ENCODE assay signal across 1 cellular context in genomic region chr21:33977721-33978369, GRCh38.
TF ChIP-seq lines count a peak whose summit lies in the region.

No MANE protein-coding gene starts in this region.

TF ChIP-seq in HEK293, 187 proteins besides CTCF, POLR2A, EP300 and RAD21 (continued from another document):
- TF ChIP-seq, protein P1, sequence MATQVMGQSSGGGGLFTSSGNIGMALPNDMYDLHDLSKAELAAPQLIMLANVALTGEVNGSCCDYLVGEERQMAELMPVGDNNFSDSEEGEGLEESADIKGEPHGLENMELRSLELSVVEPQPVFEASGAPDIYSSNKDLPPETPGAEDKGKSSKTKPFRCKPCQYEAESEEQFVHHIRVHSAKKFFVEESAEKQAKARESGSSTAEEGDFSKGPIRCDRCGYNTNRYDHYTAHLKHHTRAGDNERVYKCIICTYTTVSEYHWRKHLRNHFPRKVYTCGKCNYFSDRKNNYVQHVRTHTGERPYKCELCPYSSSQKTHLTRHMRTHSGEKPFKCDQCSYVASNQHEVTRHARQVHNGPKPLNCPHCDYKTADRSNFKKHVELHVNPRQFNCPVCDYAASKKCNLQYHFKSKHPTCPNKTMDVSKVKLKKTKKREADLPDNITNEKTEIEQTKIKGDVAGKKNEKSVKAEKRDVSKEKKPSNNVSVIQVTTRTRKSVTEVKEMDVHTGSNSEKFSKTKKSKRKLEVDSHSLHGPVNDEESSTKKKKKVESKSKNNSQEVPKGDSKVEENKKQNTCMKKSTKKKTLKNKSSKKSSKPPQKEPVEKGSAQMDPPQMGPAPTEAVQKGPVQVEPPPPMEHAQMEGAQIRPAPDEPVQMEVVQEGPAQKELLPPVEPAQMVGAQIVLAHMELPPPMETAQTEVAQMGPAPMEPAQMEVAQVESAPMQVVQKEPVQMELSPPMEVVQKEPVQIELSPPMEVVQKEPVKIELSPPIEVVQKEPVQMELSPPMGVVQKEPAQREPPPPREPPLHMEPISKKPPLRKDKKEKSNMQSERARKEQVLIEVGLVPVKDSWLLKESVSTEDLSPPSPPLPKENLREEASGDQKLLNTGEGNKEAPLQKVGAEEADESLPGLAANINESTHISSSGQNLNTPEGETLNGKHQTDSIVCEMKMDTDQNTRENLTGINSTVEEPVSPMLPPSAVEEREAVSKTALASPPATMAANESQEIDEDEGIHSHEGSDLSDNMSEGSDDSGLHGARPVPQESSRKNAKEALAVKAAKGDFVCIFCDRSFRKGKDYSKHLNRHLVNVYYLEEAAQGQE (tag by site-specific recombination; IDR thresholded peaks at IDR 0.05), result no peak
- TF ChIP-seq, protein P2, sequence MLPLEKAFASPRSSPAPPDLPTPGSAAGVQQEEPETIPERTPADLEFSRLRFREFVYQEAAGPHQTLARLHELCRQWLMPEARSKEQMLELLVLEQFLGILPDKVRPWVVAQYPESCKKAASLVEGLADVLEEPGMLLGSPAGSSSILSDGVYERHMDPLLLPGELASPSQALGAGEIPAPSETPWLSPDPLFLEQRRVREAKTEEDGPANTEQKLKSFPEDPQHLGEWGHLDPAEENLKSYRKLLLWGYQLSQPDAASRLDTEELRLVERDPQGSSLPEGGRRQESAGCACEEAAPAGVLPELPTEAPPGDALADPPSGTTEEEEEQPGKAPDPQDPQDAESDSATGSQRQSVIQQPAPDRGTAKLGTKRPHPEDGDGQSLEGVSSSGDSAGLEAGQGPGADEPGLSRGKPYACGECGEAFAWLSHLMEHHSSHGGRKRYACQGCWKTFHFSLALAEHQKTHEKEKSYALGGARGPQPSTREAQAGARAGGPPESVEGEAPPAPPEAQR (tag by site-specific recombination; IDR thresholded peaks at IDR 0.05), result no peak
- TF ChIP-seq ZNF701 (tag by site-specific recombination; IDR thresholded peaks at IDR 0.05), result no peak
- no peak for TF ChIP-seq GLI4 (tag by site-specific recombination; IDR thresholded peaks at IDR 0.05)
- TF ChIP-seq EGR2 (tag by site-specific recombination; IDR thresholded peaks at IDR 0.05; ENCODE audit: low read depth), result peak; percentile 98
- no peak for TF ChIP-seq ZSCAN30 (tag by site-specific recombination; IDR thresholded peaks at IDR 0.05)
- peak; percentile 96 for TF ChIP-seq ZFHX2 (tag by site-specific recombination; conservative IDR thresholded peaks at IDR 0.05)
